8 cellular contexts compared by ENCODE assay signal in the genomic region with DNA sequence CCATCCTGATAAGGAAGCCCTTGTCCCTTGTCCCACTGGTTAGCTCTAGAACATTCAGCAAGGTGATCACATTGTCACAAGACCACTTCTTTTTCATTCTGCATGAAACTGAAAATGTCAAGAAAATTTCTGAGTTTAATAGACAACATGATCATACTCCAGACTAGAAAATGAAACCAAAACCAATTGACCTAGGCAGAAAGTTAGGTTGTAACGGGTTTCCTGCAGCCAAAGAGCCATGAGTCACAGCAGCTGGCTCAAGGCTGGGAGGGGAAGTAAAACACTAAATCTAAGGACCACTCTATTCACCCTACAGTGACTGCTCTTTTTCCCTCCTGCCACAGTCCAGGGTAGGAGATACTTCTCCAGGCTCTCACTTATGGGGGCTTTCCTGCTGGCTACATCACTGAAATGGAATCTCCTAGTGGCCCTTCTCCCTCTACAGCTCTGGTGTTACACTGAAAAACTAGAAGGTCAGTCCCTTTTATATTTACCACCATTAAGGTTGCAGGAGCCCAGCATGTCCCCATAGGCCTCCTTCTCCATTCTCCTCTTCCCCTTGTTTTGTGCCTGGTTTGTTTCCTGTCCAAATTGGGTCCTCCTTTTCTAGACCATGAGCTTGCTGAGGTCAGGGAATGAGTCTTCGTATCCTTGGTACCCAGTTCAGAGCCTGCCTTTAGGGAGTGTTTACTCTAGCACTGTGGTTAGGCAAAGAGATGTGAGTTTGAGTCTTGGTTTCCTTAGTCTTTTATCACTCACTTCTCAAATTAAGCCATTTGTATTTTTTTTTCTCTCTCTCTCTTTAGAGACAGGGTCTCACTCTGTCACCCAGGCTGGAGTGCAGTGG.
A peak's percentile ranks its signal among the peaks of the same experiment; 100 is the strongest.
DNase-seq lines count a peak whose midpoint lies in the region; ATAC-seq and TF ChIP-seq lines count a peak whose summit lies in the region.

No MANE protein-coding gene starts in this region.

- H3K4me2 ChIP-seq in hepatocyte: peak overlapping the region; percentile 64

- peaks cover 16% of the 10 kb centered on the region for H3K4me1 Mint-ChIP-seq in activated naive CD8-positive, alpha-beta T cell treated with anti-CD3 and anti-CD28 coated beads for 36 hours

- H3K27ac Mint-ChIP-seq in activated naive CD8-positive, alpha-beta T cell treated with anti-CD3 and anti-CD28 coated beads for 36 hours: peak overlapping the region; percentile 91

- H3K36me3 ChIP-seq in hepatocyte (replicated peaks; ENCODE audit: insufficient read depth, low read depth): no peaks in the 10 kb centered on the region

- H3K36me3 Mint-ChIP-seq in activated naive CD8-positive, alpha-beta T cell treated with anti-CD3 and anti-CD28 coated beads for 36 hours: peaks cover 9% of the 10 kb centered on the region

- in situ Hi-C loops in ACHN (cut with HindIII; ENCODE audit: low pct_ligation_motif_present, low pct_unique_long_range_greater_than_20kb, low sequenced_read_pairs): no loop called here

- H3K9me3 ChIP-seq in hepatocyte (ENCODE audit: low read depth): no peaks in the 10 kb centered on the region

- peaks cover 8% of the 10 kb centered on the region for H3K4me1 ChIP-seq in hepatocyte (ENCODE audit: insufficient read depth)

- H3K9me3 Mint-ChIP-seq in activated naive CD8-positive, alpha-beta T cell treated with anti-CD3 and anti-CD28 coated beads for 36 hours: peaks cover 11% of the 10 kb centered on the region

- no peaks in the 10 kb centered on the region for H3K9me2 ChIP-seq in hepatocyte (replicated peaks; ENCODE audit: insufficient read depth)

- peak overlapping the region; percentile 50 for H3K4me3 Mint-ChIP-seq in activated naive CD8-positive, alpha-beta T cell treated with anti-CD3 and anti-CD28 coated beads for 36 hours

- no peaks in the 10 kb centered on the region for H3K27me3 Mint-ChIP-seq in activated naive CD8-positive, alpha-beta T cell treated with anti-CD3 and anti-CD28 coated beads for 36 hours

- DNase-seq in ACHN (peak; percentile 75), SHP77 (lab: John Stamatoyannopoulos, UW) (peak; percentile 7 to 15), hepatocyte (ENCODE audit: low spot score) (peak; percentile 56), ecto neural progenitor cell (ENCODE audit: low spot score) (no peak)
- DNase-seq in activated naive CD8-positive, alpha-beta T cell treated with anti-CD3 and anti-CD28 coated beads for 36 hours: peak; percentile 42
- peak; percentile 20 to 56 for DNase-seq in stimulated activated CD4-positive, alpha-beta T cell treated with anti-CD3 and anti-CD28 coated beads, Interleukin-4, amount 100 ng/mL, for 4 hours

- 74% methylated on average over 2 of the region's 2 CpGs for WGBS in hepatocyte (ENCODE audit: low lambda C conversion rate, missing lambda C conversion rate)

- no peak overlapping the region for H3K4me3 ChIP-seq in hepatocyte

- TF ChIP-seq CTCF in hepatocyte (IDR thresholded peaks at IDR 0.05; ENCODE audit: poor library complexity): no peak

- H3K27ac ChIP-seq in hepatocyte: peak overlapping the region; percentile 64

- peak overlapping the region; percentile 79 for H2AFZ ChIP-seq in hepatocyte

- no peaks in the 10 kb centered on the region for H3K27me3 ChIP-seq in hepatocyte

- peak; percentile 89 for ATAC-seq in GM19025 (IDR thresholded peaks at IDR 0.05; ENCODE audit: low read depth, unreplicated experiment)
- ATAC-seq in HG03159 (IDR thresholded peaks at IDR 0.05; ENCODE audit: unreplicated experiment): peak; percentile 92

- H4K20me1 ChIP-seq in hepatocyte (ENCODE audit: insufficient read depth, poor library complexity, severe bottlenecking): no peaks in the 10 kb centered on the region

- no peaks in the 10 kb centered on the region for H3K79me2 ChIP-seq in hepatocyte
